Comparison of ENCODE assay signal across 21 cellular contexts in the genomic region with DNA sequence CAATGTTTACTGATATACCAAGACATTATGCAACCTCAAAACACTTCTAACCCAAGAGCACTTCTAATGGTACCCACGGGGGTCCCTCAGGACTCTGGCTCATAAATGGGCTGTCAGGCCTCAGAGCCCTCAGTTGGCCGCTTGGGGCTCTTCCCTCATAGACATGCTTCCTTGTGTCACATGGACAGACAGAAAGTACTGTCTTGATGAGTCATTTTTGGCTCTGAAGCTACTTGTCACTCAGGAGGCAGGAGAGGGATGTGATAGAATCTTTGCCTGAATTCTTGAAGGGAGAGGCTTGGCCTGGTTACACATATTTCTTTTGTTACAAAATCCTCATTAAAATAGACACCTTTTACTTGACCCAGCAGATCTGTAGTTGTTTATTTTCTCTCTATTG. TPM values are rescaled to one million over a fixed set of nuclear protein-coding genes. Genes with fewer than 3 reads are reported as not detected.
A peak's percentile ranks its signal among the peaks of the same experiment; 100 is the strongest.
DNase-seq lines count a peak whose midpoint lies in the region; ATAC-seq, FAIRE-seq and TF ChIP-seq lines count a peak whose summit lies in the region.
"Had no signal": no experiment of that assay in that cellular context is flagged by ENCODE, and none has a peak within 500 bp of the region (broad histone marks: within the 10 kb centered on the region; RNA-seq: fewer than 3 reads in every experiment).

No MANE protein-coding gene starts in this region.

- no peak overlapping the region for H2AFZ ChIP-seq in GM23248
- H2AFZ ChIP-seq: GM23338, neural progenitor cell had no signal

- peaks cover 19% of the 10 kb centered on the region for H3K4me1 ChIP-seq in A549
- H3K4me1 ChIP-seq in GM23248 (ENCODE audit: insufficient read depth): peaks cover 14% of the 10 kb centered on the region
- H3K4me1 ChIP-seq in psoas muscle: no peaks in the 10 kb centered on the region
- H3K4me1 ChIP-seq: neural progenitor cell, thyroid gland had no signal

- peaks cover 15% of the 10 kb centered on the region for H3K9me3 ChIP-seq in A549
- H3K9me3 ChIP-seq in GM23248 (ENCODE audit: low read depth): no peaks in the 10 kb centered on the region
- peaks cover 3% of the 10 kb centered on the region for H3K9me3 ChIP-seq in psoas muscle
- no peaks in the 10 kb centered on the region for H3K9me3 ChIP-seq in WERI-Rb-1 (ENCODE audit: severe bottlenecking)
- H3K9me3 ChIP-seq: right lobe of liver, thyroid gland had no signal

- H3K9ac ChIP-seq in GM23248: no peak overlapping the region
- H3K9ac ChIP-seq: neural progenitor cell had no signal

- intact Hi-C loops in psoas muscle (cut with DNase I): no loop called here

- peaks cover 11% of the 10 kb centered on the region for H3F3A ChIP-seq in GM23248 (ENCODE audit: insufficient read depth)

- H3K79me2 ChIP-seq in GM23248 (ENCODE audit: insufficient read depth): no peaks in the 10 kb centered on the region

- POLR2A ChIA-PET in A549 (lab: Yijun Ruan, JAX): no interaction called here

- ATAC-seq in A549 (peak in 1 of 2 experiments; percentile 74; a peak in 3 of 6 replicates), psoas muscle (no peak)
- ATAC-seq: activated naive CD4-positive, alpha-beta T cell treated with anti-CD3 and anti-CD28 coated beads, Interleukin-2, amount 50 U/mL, for 72 hours; GM23338; right lobe of liver had no signal

- H3K4me3 ChIP-seq in A549 (no peak overlapping the region), GM23248 (no peak overlapping the region), fibroblast of mammary gland (ENCODE audit: control insufficient read depth, low read depth, low read length) (no peak overlapping the region), psoas muscle (no peak overlapping the region), WERI-Rb-1 (ENCODE audit: low read depth, low read length) (no peak overlapping the region)
- H3K4me3 ChIP-seq: cardiac muscle cell, GM23338, neural progenitor cell, right lobe of liver, thyroid gland had no signal

- no peaks in the 10 kb centered on the region for H3K36me3 ChIP-seq in GM23248 (ENCODE audit: low read depth)
- H3K36me3 ChIP-seq in psoas muscle (ENCODE audit: insufficient read depth in 1 of 2, low read depth in 1 of 2): no peaks in the 10 kb centered on the region
- H3K36me3 ChIP-seq in WERI-Rb-1: no peaks in the 10 kb centered on the region
- H3K36me3 ChIP-seq: cardiac muscle cell, neural progenitor cell, right lobe of liver, thyroid gland had no signal

- H3K27me3 ChIP-seq in GM23248 (replicated peaks; ENCODE audit: insufficient read depth) (no peaks in the 10 kb centered on the region), psoas muscle (ENCODE audit: insufficient read depth in 3 of 3, low read length in 2 of 3) (peaks cover 0 to 3% (median 0%) of the 10 kb centered on the region in 3 donors), WERI-Rb-1 (ENCODE audit: insufficient read depth, low read depth, severe bottlenecking) (peaks cover 10% of the 10 kb centered on the region)
- H3K27me3 ChIP-seq: cardiac muscle cell, neural progenitor cell, right lobe of liver, thyroid gland had no signal

- TF ChIP-seq CTCF in A549 (IDR thresholded peaks at IDR 0.05) (no peak), fibroblast of mammary gland (conservative IDR thresholded peaks at IDR 0.05; ENCODE audit: control insufficient read depth, insufficient read depth, low read depth, low read length) (no peak), psoas muscle (IDR thresholded peaks at IDR 0.05) (no peak), WERI-Rb-1 (IDR thresholded peaks at IDR 0.05; ENCODE audit: low read depth, low read length) (no peak)

- FAIRE-seq in A549 (lab: Jason Lieb, UNC) (no peak), RCC 7860 (lab: Jason Lieb, UNC) (peak; percentile 15)

- H3K4me2 ChIP-seq in A549 (peak overlapping the region; percentile 6; the same call in 1 of the 3 replicates), GM23248 (ENCODE audit: unreplicated experiment) (no peak overlapping the region)
- H3K4me2 ChIP-seq: GM23338, neural progenitor cell had no signal

- no peaks in the 10 kb centered on the region; the same call in 1 of the 2 replicates for H3K9me2 ChIP-seq in GM23248 (ENCODE audit: insufficient read depth)

- CTCF ChIA-PET in A549 (lab: Yijun Ruan, JAX): interaction anchor here (1.1 to 1.3 kb wide), 3 partner anchors 12 to 29 kb away, joined by 3 to 5 read pairs (median 3); no protein-coding TSS in a partner anchor

- TF ChIP-seq RAD21 in A549 (conservative IDR thresholded peaks at IDR 0.05 in 1 of 2, IDR thresholded peaks at IDR 0.05 in 1 of 2): no peak

- no peak for TF ChIP-seq EP300 in A549 (IDR thresholded peaks at IDR 0.05)

- H4K20me1 ChIP-seq in GM23248 (ENCODE audit: insufficient read depth): no peaks in the 10 kb centered on the region

- H3K27ac ChIP-seq in A549 (peak overlapping the region in 1 of 2 experiments; percentile 23; a peak in 1 of 6 replicates), GM23248 (no peak overlapping the region), psoas muscle (no peak overlapping the region), WERI-Rb-1 (no peak overlapping the region)
- H3K27ac ChIP-seq: cardiac muscle cell, neural progenitor cell, right lobe of liver, thyroid gland had no signal

- TF ChIP-seq POLR2A in A549 (IDR thresholded peaks at IDR 0.05; ENCODE audit: low read length): no peak

- in situ Hi-C loops in GM23248 (cut with MboI): no loop called here

- DNase-seq in A549 (ENCODE audit: low read depth in 1 of 2, low spot score in 1 of 2) (peak in 1 of 2 experiments; percentile 53), GM23248 (peak; percentile 30), RCC 7860 (ENCODE audit: low spot score) (peak; percentile 65), fibroblast of mammary gland (ENCODE audit: low read depth) (peak; percentile 14), psoas muscle (no peak), WERI-Rb-1 (no peak), T-helper 9 cell (no peak), nucleus accumbens (lab: John Stamatoyannopoulos, UW) (no peak)
- DNase-seq: activated CD4-positive, alpha-beta T cell treated with anti-CD3 and anti-CD28 coated beads for 4 hours; foreskin melanocyte; NCI-H1417 treated with DMSO at 0.1 percent for 48 hours; NCI-H510A; right lobe of liver; stimulated activated CD4-positive, alpha-beta T cell treated with anti-CD3 and anti-CD28 coated beads, Interleukin-2, amount 100 ng/mL, for 24 hours; stimulated activated CD8-positive, alpha-beta memory T cell treated with anti-CD3 and anti-CD28 coated beads, Interleukin-4, amount 100 ng/mL, for 48 hours; T-helper 2 cell; thyroid gland had no signal

- 22% methylated on average over 2 of the region's 2 CpGs for WGBS in A549 (ENCODE audit: missing lambda C conversion rate)
- 79 to 82% methylated on average over 2 of the region's 2 CpGs for WGBS in GM23248 (ENCODE audit: low coverage in 1 of 2, low lambda C conversion rate in 2 of 2, missing lambda C conversion rate in 2 of 2), 2 experiments
- WGBS in psoas muscle, 3 donors: 75 to 88% (median 85%) methylated on average over 2 of the region's 2 CpGs

TF ChIP-seq in A549, 52 proteins besides CTCF, POLR2A, EP300 and RAD21:
- TF ChIP-seq FOSL2 (IDR thresholded peaks at IDR 0.05) (no peak), FOSL2 (CRISPR knock-in tag; IDR thresholded peaks at IDR 0.05) (peak; percentile 51; the same call in 1 of the 2 replicates), KDM5A (IDR thresholded peaks at IDR 0.05) (no peak)
TF ChIP-seq in A549: peak in this region for 1.

RNA-seq across cellular contexts. Expression of gene EDN1, which starts 15.1 kb away (rescaled TPM):
- polyA plus RNA-seq in A549 (2011; rRNA removed): 67.1 and 87.4 TPM in 2 replicates
- 41.2 and 42.5 TPM in 2 replicates for polyA plus RNA-seq in A549 (2012; cell fraction: cytosol; rRNA removed)
- polyA plus RNA-seq in A549 (2012; cell fraction: nucleus; rRNA removed): 54.7 and 61.3 TPM in 2 replicates
- 33.2 to 34.3 TPM (median 33.5 TPM) in 3 replicates for polyA plus RNA-seq in A549 (2017; fragmentation: RNase III; extraction: RNeasy Plus Mini Kit Qiagen cat#74134 plus additional on column Dnase treatment)
- polyA minus RNA-seq in A549 (2011; rRNA and poly(A)+ RNA removed): 40.1 and 44.8 TPM in 2 replicates
- total RNA-seq in GM23248 (2014; rRNA removed; shearing (Covaris generic)): 1.8 and 6.3 TPM in 2 replicates
- 4.1 and 5.2 TPM in 2 replicates for polyA plus RNA-seq in GM23248 (2016; fragmentation: Nextera tagmentation; extraction: Ambion mirVana)
- 1 to 10 TPM in 3 of 4 donors, under 1 TPM in 1; 0.90 to 3.7 (median 2.6) TPM for total RNA-seq in psoas muscle
- polyA plus RNA-seq in psoas muscle: 1 to 10 TPM in 2 of 3 donors, under 1 TPM in 1; 0.68 to 2.7 (median 1.9) TPM

Comparison
In these comparisons a context has a peak if more than half of its experiments do, and no peak if none do; other contexts are left out.
1. DNase-seq: peak in GM23248 (single experiment), RCC 7860 (single experiment) and fibroblast of mammary gland (single experiment); none in psoas muscle (0 of 2), WERI-Rb-1 (single experiment), T-helper 9 cell (single experiment) and nucleus accumbens (0 of 56).